Comparison of ENCODE assay signal across 8 cellular contexts in genomic region chr7:148700693-148701092, GRCh38. TPM values are rescaled to one million over a fixed set of nuclear protein-coding genes. Genes with fewer than 3 reads are reported as not detected.
DNase-seq lines count a peak whose midpoint lies in the region; ATAC-seq and TF ChIP-seq lines count a peak whose summit lies in the region.

No MANE protein-coding gene starts in this region.

- no peaks in the 10 kb centered on the region for H3K36me3 ChIP-seq in adipocyte (ENCODE audit: control insufficient read depth, insufficient read depth, low read length, severe bottlenecking)
- H3K36me3 ChIP-seq in left lung: no peaks in the 10 kb centered on the region

- intact Hi-C loops in left lung (cut with DNase I): no loop called here

- TF ChIP-seq CTCF in GM12865 (IDR thresholded peaks at IDR 0.05; ENCODE audit: insufficient read depth, low read depth, low read length, missing control alignments): no peak
- TF ChIP-seq CTCF in left lung (IDR thresholded peaks at IDR 0.05): no peak

- H3K27me3 ChIP-seq in adipocyte (replicated peaks; ENCODE audit: control insufficient read depth, insufficient read depth, low read length) (no peaks in the 10 kb centered on the region), left lung (no peaks in the 10 kb centered on the region)

- H3K4me3 ChIP-seq in GM12865 (ENCODE audit: low read depth, low read length): peak overlapping the region; percentile 74
- H3K4me3 ChIP-seq in adipocyte (ENCODE audit: low read length): peak overlapping the region; percentile 90
- H3K4me3 ChIP-seq in left lung: peak overlapping the region; percentile 74 to 83

- H3K27ac ChIP-seq in left lung: peak overlapping the region; percentile 96 to 99

- peak overlapping the region; percentile 98 for H3K9ac ChIP-seq in adipocyte (ENCODE audit: low read length)

- DNase-seq in GM12865 (ENCODE audit: low read depth) (peak; percentile 47), adipocyte (ENCODE audit: low read depth) (peak; percentile 72), left lung (peak in 1 of 2 donors; percentile 55), NCI-H510A treated with DMSO at 0.1 percent for 48 hours (lab: John Stamatoyannopoulos, UW) (no peak), cortex of kidney (lab: John Stamatoyannopoulos, UW) (no peak)
- DNase-seq in stimulated activated CD8-positive, alpha-beta memory T cell treated with anti-CD3 and anti-CD28 coated beads, Interleukin-4, amount 100 ng/mL, for 4 hours (ENCODE audit: low read depth in 2 of 2, low spot score in 1 of 2): peak; percentile 13 to 15

- peak; percentile 36 for ATAC-seq in left lung
- no peak for ATAC-seq in HG03521 (IDR thresholded peaks at IDR 0.05; ENCODE audit: unreplicated experiment)

- H3K9me3 ChIP-seq in adipocyte (ENCODE audit: control insufficient read depth, low read length): no peaks in the 10 kb centered on the region
- no peaks in the 10 kb centered on the region for H3K9me3 ChIP-seq in left lung

- peaks cover 38% of the 10 kb centered on the region for H3K4me1 ChIP-seq in adipocyte (ENCODE audit: control insufficient read depth, insufficient read depth, low read length)
- peaks cover 25 to 64% of the 10 kb centered on the region in 2 donors for H3K4me1 ChIP-seq in left lung

TF ChIP-seq in PFSK-1, 5 proteins besides CTCF, POLR2A, EP300 and RAD21:
- TF ChIP-seq POLR2AphosphoS5 (IDR thresholded peaks at IDR 0.05; ENCODE audit: low read depth, low read length): no peak
- TF ChIP-seq TAF1 (IDR thresholded peaks at IDR 0.05; ENCODE audit: borderline replicate concordance, insufficient read depth, low read length): no peak
- TF ChIP-seq REST (IDR thresholded peaks at IDR 0.05; ENCODE audit: insufficient read depth in 1 of 2, low read depth in 2 of 2, low read length in 2 of 2): no peak
- TF ChIP-seq SIN3A (IDR thresholded peaks at IDR 0.05; ENCODE audit: borderline replicate concordance, insufficient read depth, low read length): 0 out of 2 replicates have a peak, but pooled peaks have one; percentile 81
- no peak for TF ChIP-seq FOXP2 (optimal IDR thresholded peaks at IDR 0.05; ENCODE audit: borderline replicate concordance, extremely low read depth, extremely low read length, insufficient read depth)

RNA-seq across cellular contexts. Expression of gene CUL1, which starts 2.0 kb away (rescaled TPM):
- 31.1 TPM for polyA plus RNA-seq in PFSK-1 (2012; ENCODE audit: insufficient read length, low read depth)
- 10 to 100 TPM; 32.5 to 43.1 TPM for total RNA-seq in left lung

Comparison
In these comparisons a context has a peak if more than half of its experiments do, and no peak if none do; other contexts are left out.
1. DNase-seq: peak in GM12865 (single experiment), adipocyte (single experiment) and stimulated activated CD8-positive, alpha-beta memory T cell treated with anti-CD3 and anti-CD28 coated beads, Interleukin-4, amount 100 ng/mL, for 4 hours (2 of 2); none in NCI-H510A treated with DMSO at 0.1 percent for 48 hours (single experiment) and cortex of kidney (single experiment).
2. Peak in every context shown above with its lines, with median percentiles within 50 percentile points of each other: H3K4me3 ChIP-seq.